In the genomic region with DNA sequence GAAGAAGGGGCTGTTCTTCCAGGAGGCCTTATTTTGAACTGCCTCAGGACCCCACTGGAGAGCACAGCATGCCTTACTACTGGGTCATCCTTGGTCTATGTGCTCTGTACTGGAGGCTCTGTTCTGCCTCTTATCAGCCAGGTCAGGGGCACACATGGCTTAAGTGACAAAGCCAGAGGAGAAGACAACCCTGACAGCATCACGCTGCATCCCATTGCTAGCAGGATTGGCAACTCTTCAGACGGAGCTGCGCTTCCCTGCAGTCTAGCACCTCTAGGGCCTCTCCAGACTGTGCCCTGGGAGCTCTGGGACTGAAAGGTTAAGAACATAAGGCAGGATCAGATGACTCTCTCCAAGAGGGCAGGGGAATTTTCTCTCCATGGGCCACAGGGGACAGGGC, we compare ENCODE assay signal across 15 cellular contexts. TPM values are rescaled to one million over a fixed set of nuclear protein-coding genes. Genes with fewer than 3 reads are reported as not detected.
A peak's percentile ranks its signal among the peaks of the same experiment; 100 is the strongest.
DNase-seq lines count a peak whose midpoint lies in the region; ATAC-seq and TF ChIP-seq lines count a peak whose summit lies in the region.
"Had no signal": no experiment of that assay in that cellular context is flagged by ENCODE, and none has a peak within 500 bp of the region (broad histone marks: within the 10 kb centered on the region; RNA-seq: fewer than 3 reads in every experiment).

No MANE protein-coding gene starts in this region.

- TF ChIP-seq CTCF in heart right ventricle (IDR thresholded peaks at IDR 0.05) (no peak), progenitor cell of endocrine pancreas (IDR thresholded peaks at IDR 0.05; ENCODE audit: unreplicated experiment) (no peak)

- WGBS in heart right ventricle, 2 donors, result 43 to 50% methylated on average over 3 of the region's 3 CpGs

- peak overlapping the region; percentile 60 for H3K27ac Mint-ChIP-seq in activated CD4-positive, alpha-beta memory T cell treated with anti-CD3 and anti-CD28 coated beads, Interleukin-2, amount 10 ng/mL, durations not matched to agents 7 days and 5 days
- peak overlapping the region; percentile 11 for H3K27ac Mint-ChIP-seq in progenitor cell of endocrine pancreas

- intact Hi-C loops in heart right ventricle (cut with DNase I), result no loop called here

- H3K4me3 ChIP-seq in heart right ventricle, result no peak overlapping the region
- H3K4me3 ChIP-seq: upper lobe of left lung had no signal

- no peaks in the 10 kb centered on the region for H3K27me3 Mint-ChIP-seq in activated CD4-positive, alpha-beta memory T cell treated with anti-CD3 and anti-CD28 coated beads, Interleukin-2, amount 10 ng/mL, durations not matched to agents 7 days and 5 days
- no peaks in the 10 kb centered on the region for H3K27me3 Mint-ChIP-seq in progenitor cell of endocrine pancreas

- POLR2A ChIA-PET in activated CD4-positive, alpha-beta memory T cell treated with anti-CD3 and anti-CD28 coated beads, Interleukin-2, amount 10 ng/mL, durations not matched to agents 7 days and 5 days (lab: Charles Lee), result interaction anchor here (1.0 to 2.6 kb wide), 5 partner anchors 10 to 345 kb away, joined by 3 to 13 read pairs (median 6); partner anchors contain the start of genes AKAP3 and NDUFA9

- ATAC-seq in heart right ventricle (peak in 6 of 8 donors; percentile 8 to 56 (median 34)), GM19463 (IDR thresholded peaks at IDR 0.05; ENCODE audit: unreplicated experiment) (no peak)

- H3K4me1 ChIP-seq in heart right ventricle, result peaks cover 8 to 86% (median 44%) of the 10 kb centered on the region in 9 donors

- CTCF ChIA-PET in activated CD4-positive, alpha-beta memory T cell treated with anti-CD3 and anti-CD28 coated beads, Interleukin-2, amount 10 ng/mL, durations not matched to agents 7 days and 5 days (lab: Charles Lee), result interaction anchor here (0.6 kb wide), 1 partner anchor 224 kb away, joined by 3 read pairs; no protein-coding TSS in a partner anchor

- no peaks in the 10 kb centered on the region for H3K9me3 ChIP-seq in heart right ventricle
- H3K9me3 ChIP-seq: upper lobe of left lung had no signal

- DNase-seq in activated CD4-positive, alpha-beta memory T cell treated with anti-CD3 and anti-CD28 coated beads, Interleukin-2, amount 10 ng/mL, durations not matched to agents 7 days and 5 days, result no peak
- DNase-seq in heart right ventricle (no peak), progenitor cell of endocrine pancreas (ENCODE audit: low spot score, unreplicated experiment) (no peak), DMS53 treated with DMSO at 0.1 percent for 48 hours (lab: John Stamatoyannopoulos, UW; ENCODE audit: unreplicated experiment) (no peak), NCI-H2196 (lab: John Stamatoyannopoulos, UW; ENCODE audit: unreplicated experiment) (no peak)
- DNase-seq: activated CD4-positive, alpha-beta T cell treated with anti-CD3 and anti-CD28 coated beads, Interleukin-2, amount 50 U/mL, for 48 hours; C1 segment of cervical spinal cord; foreskin melanocyte; NCI-H187; NCI-H69; SHP77; stimulated activated CD4-positive, alpha-beta T cell treated with anti-CD3 and anti-CD28 coated beads, Interleukin-1b, Interleukin-23, amount 100 ng/mL, for 48 hours; upper lobe of left lung had no signal

- H3K36me3 ChIP-seq in heart right ventricle, result peaks cover 0 to 78% (median 10%) of the 10 kb centered on the region in 9 donors

- no peak overlapping the region for H3K4me3 Mint-ChIP-seq in activated CD4-positive, alpha-beta memory T cell treated with anti-CD3 and anti-CD28 coated beads, Interleukin-2, amount 10 ng/mL, durations not matched to agents 7 days and 5 days
- H3K4me3 Mint-ChIP-seq in progenitor cell of endocrine pancreas (ENCODE audit: low read depth), result no peak overlapping the region

- TF ChIP-seq POLR2A in GM18526 (IDR thresholded peaks at IDR 0.05; ENCODE audit: extremely low read depth, insufficient read length), result peak; percentile 16

- peaks cover 16% of the 10 kb centered on the region for H3K4me1 Mint-ChIP-seq in activated CD4-positive, alpha-beta memory T cell treated with anti-CD3 and anti-CD28 coated beads, Interleukin-2, amount 10 ng/mL, durations not matched to agents 7 days and 5 days
- peaks cover 17% of the 10 kb centered on the region for H3K4me1 Mint-ChIP-seq in progenitor cell of endocrine pancreas (ENCODE audit: low read depth)

- H3K9me3 Mint-ChIP-seq in activated CD4-positive, alpha-beta memory T cell treated with anti-CD3 and anti-CD28 coated beads, Interleukin-2, amount 10 ng/mL, durations not matched to agents 7 days and 5 days, result no peaks in the 10 kb centered on the region
- H3K9me3 Mint-ChIP-seq in progenitor cell of endocrine pancreas (ENCODE audit: low read depth), result no peaks in the 10 kb centered on the region

- peaks cover 95% of the 10 kb centered on the region for H3K36me3 Mint-ChIP-seq in activated CD4-positive, alpha-beta memory T cell treated with anti-CD3 and anti-CD28 coated beads, Interleukin-2, amount 10 ng/mL, durations not matched to agents 7 days and 5 days (ENCODE audit: low read depth)
- H3K36me3 Mint-ChIP-seq in progenitor cell of endocrine pancreas (ENCODE audit: insufficient read depth), result peaks cover 52% of the 10 kb centered on the region

- H3K27ac ChIP-seq in heart right ventricle, result peak overlapping the region in 8 of 10 donors; percentile 22 to 63 (median 50)
- H3K27ac ChIP-seq: upper lobe of left lung had no signal

- no peaks in the 10 kb centered on the region for H3K27me3 ChIP-seq in heart right ventricle
- H3K27me3 ChIP-seq: upper lobe of left lung had no signal

RNA-seq across cellular contexts. Expression of gene TIGAR, which starts 17.3 kb away (rescaled TPM):
- 10 to 100 TPM; 11.8 to 12.8 TPM for total RNA-seq in activated CD4-positive, alpha-beta memory T cell treated with anti-CD3 and anti-CD28 coated beads, Interleukin-2, amount 10 ng/mL, durations not matched to agents 7 days and 5 days
- total RNA-seq in heart right ventricle (10 to 100 TPM; 10.9 to 15.5 (median 13.7) TPM), progenitor cell of endocrine pancreas (18.2 and 21.6 TPM in 2 replicates)
- polyA plus RNA-seq in heart right ventricle, result 1 to 10 TPM; 3.7 to 5.4 TPM

RNA-seq across cellular contexts. Expression of gene CCND2, which starts 30.2 kb away (rescaled TPM):
- total RNA-seq in activated CD4-positive, alpha-beta memory T cell treated with anti-CD3 and anti-CD28 coated beads, Interleukin-2, amount 10 ng/mL, durations not matched to agents 7 days and 5 days, result 100 to 1,000 TPM; 389 to 401 TPM
- total RNA-seq in heart right ventricle, result 100 to 1,000 TPM; 176 to 515 (median 381) TPM
- polyA plus RNA-seq in heart right ventricle, result 10 to 100 TPM; 27.5 to 28.4 TPM
- total RNA-seq in progenitor cell of endocrine pancreas, result 463 and 471 TPM in 2 replicates
